8 cellular contexts compared by ENCODE assay signal in genomic region chr2:232697059-232697806, GRCh38. TPM values are rescaled to one million over a fixed set of nuclear protein-coding genes. Genes with fewer than 3 reads are reported as not detected.
DNase-seq lines count a peak whose midpoint lies in the region; ATAC-seq and TF ChIP-seq lines count a peak whose summit lies in the region.

Gene GIGYF2, plus strand, starts transcription at chr2:232697331. Its CDS starts 37,867 bp downstream, at chr2:232735198.

- ATAC-seq in GM21786 (IDR thresholded peaks at IDR 0.05; ENCODE audit: unreplicated experiment) = peak; percentile 76
- peak; percentile 90 to 93 for ATAC-seq in activated T-cell treated with anti-CD3 and anti-CD28 coated beads, Interleukin-2, amount 50 U/mL, for 4 hours

- peaks cover 7% of the 10 kb centered on the region; the same call in 1 of the 2 replicates for H3K36me3 ChIP-seq in KOPT-K1 (ENCODE audit: insufficient read depth, low read length)
- H3K36me3 ChIP-seq in Peyer's patch = peaks cover 0 to 2% (median 0%) of the 10 kb centered on the region in 3 donors
- no peaks in the 10 kb centered on the region for H3K36me3 ChIP-seq in esophagus (ENCODE audit: control insufficient read depth in 2 of 2, insufficient read depth in 2 of 2, low read length in 1 of 2)
- no peaks in the 10 kb centered on the region for H3K36me3 ChIP-seq in mucosa of stomach (ENCODE audit: control insufficient read depth, insufficient read depth, low read length)

- H3K27me3 Mint-ChIP-seq in activated T-cell treated with anti-CD3 and anti-CD28 coated beads, Interleukin-2, amount 50 U/mL, for 4 hours (ENCODE audit: low read depth) = no peaks in the 10 kb centered on the region

- TF ChIP-seq CTCF in Peyer's patch (IDR thresholded peaks at IDR 0.05) = peak in 1 of 6 experiments; percentile 20

- peak in 1 of 2 donors; percentile 34 for TF ChIP-seq POLR2A in Peyer's patch (IDR thresholded peaks at IDR 0.05)

- H3K4me3 Mint-ChIP-seq in activated T-cell treated with anti-CD3 and anti-CD28 coated beads, Interleukin-2, amount 50 U/mL, for 4 hours = peak within 1 kb of the TSS; percentile 91

- peaks cover 18% of the 10 kb centered on the region for H3K36me3 Mint-ChIP-seq in activated T-cell treated with anti-CD3 and anti-CD28 coated beads, Interleukin-2, amount 50 U/mL, for 4 hours (ENCODE audit: insufficient read depth)

- H3K27me3 ChIP-seq in Peyer's patch = no peaks in the 10 kb centered on the region
- H3K27me3 ChIP-seq in esophagus (ENCODE audit: control insufficient read depth in 1 of 2, insufficient read depth in 2 of 2, low read length in 2 of 2) = no peaks in the 10 kb centered on the region
- no peaks in the 10 kb centered on the region for H3K27me3 ChIP-seq in mucosa of stomach (ENCODE audit: control insufficient read depth, insufficient read depth, low read length)

- H3K9ac ChIP-seq in mucosa of stomach (ENCODE audit: low read length) = peak within 1 kb of the TSS; percentile 88

- peak; percentile 85 for DNase-seq in DMS79 (lab: John Stamatoyannopoulos, UW)
- peak; percentile 93 to 99 (median 97) for DNase-seq in Peyer's patch
- DNase-seq in activated T-cell treated with anti-CD3 and anti-CD28 coated beads, Interleukin-2, amount 50 U/mL, for 4 hours = peak; percentile 93
- peak; percentile 98 for DNase-seq in stimulated activated CD8-positive, alpha-beta memory T cell treated with anti-CD3 and anti-CD28 coated beads, Interleukin-4, amount 100 ng/mL, for 48 hours

- H3K9me3 Mint-ChIP-seq in activated T-cell treated with anti-CD3 and anti-CD28 coated beads, Interleukin-2, amount 50 U/mL, for 4 hours = peaks cover 7% of the 10 kb centered on the region

- peaks cover 4 to 15% (median 9%) of the 10 kb centered on the region in 4 donors for H3K4me1 ChIP-seq in Peyer's patch
- H3K4me1 ChIP-seq in esophagus (ENCODE audit: control insufficient read depth in 2 of 2, insufficient read depth in 2 of 2, low read length in 1 of 2) = peaks cover 0 to 2% of the 10 kb centered on the region in 2 donors
- H3K4me1 ChIP-seq in mucosa of stomach (ENCODE audit: control insufficient read depth, insufficient read depth, low read length) = peaks cover 18% of the 10 kb centered on the region

- H3K27ac ChIP-seq in KOPT-K1 (ENCODE audit: low read depth, low read length, poor library complexity, severe bottlenecking) = peak within 1 kb of the TSS; percentile 83
- peak within 1 kb of the TSS; percentile 84 to 99 (median 92) for H3K27ac ChIP-seq in Peyer's patch
- peak within 1 kb of the TSS; percentile 93 to 94 for H3K27ac ChIP-seq in esophagus (ENCODE audit: low read depth in 2 of 2, low read length in 1 of 2)

- H3K4me3 ChIP-seq in Peyer's patch (peak within 1 kb of the TSS; percentile 73 to 100 (median 95)), esophagus (ENCODE audit: low read depth in 1 of 2, low read length in 2 of 2) (peak within 1 kb of the TSS; percentile 96 to 99), mucosa of stomach (ENCODE audit: low read length) (peak within 1 kb of the TSS; percentile 94)

- 0% methylated on average over 56 to 71 of the region's 71 CpGs for WGBS in esophagus, 2 donors

- H3K9me3 ChIP-seq in KOPT-K1 (ENCODE audit: insufficient read depth, low read length, poor library complexity, severe bottlenecking) (no peaks in the 10 kb centered on the region), Peyer's patch (no peaks in the 10 kb centered on the region), esophagus (ENCODE audit: control insufficient read depth in 2 of 2, insufficient read depth in 1 of 2, low read depth in 1 of 2, low read length in 1 of 2) (no peaks in the 10 kb centered on the region), mucosa of stomach (ENCODE audit: control insufficient read depth, low read length) (no peaks in the 10 kb centered on the region)

- peaks cover 32% of the 10 kb centered on the region for H3K4me1 Mint-ChIP-seq in activated T-cell treated with anti-CD3 and anti-CD28 coated beads, Interleukin-2, amount 50 U/mL, for 4 hours (ENCODE audit: low read depth)

RNA-seq across cellular contexts. Expression of gene GIGYF2, which starts in this region (rescaled TPM):
- 100 to 1,000 TPM in 1 of 4 donors, 10 to 100 TPM in 3; 82.5 to 126 (median 90.1) TPM for total RNA-seq in Peyer's patch
- 10 to 100 TPM; 44.1 to 53.7 (median 47.4) TPM for total RNA-seq in activated T-cell treated with anti-CD3 and anti-CD28 coated beads, Interleukin-2, amount 50 U/mL, for 4 hours
- 10 to 100 TPM; 10.9 to 11.0 TPM for polyA plus RNA-seq in esophagus

Comparison
In these comparisons a context has a peak if more than half of its experiments do, and no peak if none do; other contexts are left out.
1. Peak in every context shown above with its lines: DNase-seq, ATAC-seq, H3K4me3 ChIP-seq and H3K27ac ChIP-seq.